8 cellular contexts compared by ENCODE assay signal in the genomic region with DNA sequence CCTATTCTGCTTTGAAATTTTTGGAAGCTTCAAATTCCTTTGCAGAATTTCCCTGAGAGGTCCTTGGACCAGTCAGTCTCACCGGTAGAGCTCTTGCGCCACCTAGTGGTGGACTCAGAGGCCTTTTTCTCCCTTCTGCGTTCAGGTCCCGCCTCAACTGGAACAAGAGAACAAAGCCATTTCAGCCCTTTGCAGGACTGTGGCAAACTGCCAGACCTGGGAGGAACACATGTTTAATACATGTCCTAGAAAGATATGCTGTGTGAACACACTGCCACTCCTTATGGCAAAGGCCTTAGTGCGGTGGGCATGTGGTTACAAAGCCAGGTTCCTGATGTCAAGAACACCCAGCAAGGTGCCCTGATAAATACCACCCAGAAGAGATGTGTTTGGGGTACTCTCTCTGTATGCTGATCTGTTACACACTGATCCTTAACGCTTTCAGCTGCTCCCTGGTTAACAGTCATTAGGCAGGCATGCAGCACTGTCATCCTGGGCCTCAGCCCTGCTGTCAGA.
A peak's percentile ranks its signal among the peaks of the same experiment; 100 is the strongest.
DNase-seq lines count a peak whose midpoint lies in the region; ATAC-seq and TF ChIP-seq lines count a peak whose summit lies in the region.

No MANE protein-coding gene starts in this region.

- CTCF ChIA-PET in activated CD4-positive, alpha-beta memory T cell treated with anti-CD3 and anti-CD28 coated beads, Interleukin-2, amount 10 ng/mL, durations not matched to agents 7 days and 5 days (lab: Charles Lee) = interaction anchor here (0.6 to 2.2 kb wide), 23 partner anchors 9 to 866 kb away, joined by 3 to 17 read pairs (median 3); partner anchors contain the start of gene PRKACB

- H3K36me3 ChIP-seq in effector memory CD4-positive, alpha-beta T cell (ENCODE audit: control insufficient read depth, insufficient read depth, low read length) = no peaks in the 10 kb centered on the region

- H3K36me3 Mint-ChIP-seq in activated CD4-positive, alpha-beta memory T cell treated with anti-CD3 and anti-CD28 coated beads, Interleukin-2, amount 10 ng/mL, durations not matched to agents 7 days and 5 days (ENCODE audit: low read depth) = no peaks in the 10 kb centered on the region
- no peaks in the 10 kb centered on the region for H3K36me3 Mint-ChIP-seq in mesothelial cell of epicardium

- ATAC-seq in GM19023 (IDR thresholded peaks at IDR 0.05; ENCODE audit: unreplicated experiment) (peak; percentile 86), HG03439 (IDR thresholded peaks at IDR 0.05; ENCODE audit: unreplicated experiment) (peak; percentile 70)

- no peak overlapping the region for H3K27ac Mint-ChIP-seq in activated CD4-positive, alpha-beta memory T cell treated with anti-CD3 and anti-CD28 coated beads, Interleukin-2, amount 10 ng/mL, durations not matched to agents 7 days and 5 days
- H3K27ac Mint-ChIP-seq in mesothelial cell of epicardium = no peak overlapping the region

- no peaks in the 10 kb centered on the region for H3K27me3 ChIP-seq in effector memory CD4-positive, alpha-beta T cell (replicated peaks; ENCODE audit: control insufficient read depth, insufficient read depth, low read length, poor library complexity, severe bottlenecking)

- peaks cover 22% of the 10 kb centered on the region for H3K27me3 Mint-ChIP-seq in activated CD4-positive, alpha-beta memory T cell treated with anti-CD3 and anti-CD28 coated beads, Interleukin-2, amount 10 ng/mL, durations not matched to agents 7 days and 5 days
- peaks cover 8% of the 10 kb centered on the region for H3K27me3 Mint-ChIP-seq in mesothelial cell of epicardium (ENCODE audit: low read depth)

- no peaks in the 10 kb centered on the region for H3K9me3 Mint-ChIP-seq in activated CD4-positive, alpha-beta memory T cell treated with anti-CD3 and anti-CD28 coated beads, Interleukin-2, amount 10 ng/mL, durations not matched to agents 7 days and 5 days
- H3K9me3 Mint-ChIP-seq in mesothelial cell of epicardium = no peaks in the 10 kb centered on the region

- H3K4me3 ChIP-seq in effector memory CD4-positive, alpha-beta T cell (ENCODE audit: insufficient read depth, low read depth, low read length, poor library complexity, severe bottlenecking) = no peak overlapping the region

- no peak overlapping the region for H3K4me3 Mint-ChIP-seq in activated CD4-positive, alpha-beta memory T cell treated with anti-CD3 and anti-CD28 coated beads, Interleukin-2, amount 10 ng/mL, durations not matched to agents 7 days and 5 days
- H3K4me3 Mint-ChIP-seq in mesothelial cell of epicardium = no peak overlapping the region

- peak; percentile 82 for TF ChIP-seq CTCF in mesothelial cell of epicardium (IDR thresholded peaks at IDR 0.05; ENCODE audit: unreplicated experiment)

- H3K4me1 Mint-ChIP-seq in activated CD4-positive, alpha-beta memory T cell treated with anti-CD3 and anti-CD28 coated beads, Interleukin-2, amount 10 ng/mL, durations not matched to agents 7 days and 5 days = no peaks in the 10 kb centered on the region
- peaks cover 31% of the 10 kb centered on the region for H3K4me1 Mint-ChIP-seq in mesothelial cell of epicardium

- POLR2A ChIA-PET in activated CD4-positive, alpha-beta memory T cell treated with anti-CD3 and anti-CD28 coated beads, Interleukin-2, amount 10 ng/mL, durations not matched to agents 7 days and 5 days (lab: Charles Lee) = interaction anchor here (1.0 kb wide), 1 partner anchor 330 kb away, joined by 3 read pairs; no protein-coding TSS in a partner anchor

- no peaks in the 10 kb centered on the region for H3K9me3 ChIP-seq in effector memory CD4-positive, alpha-beta T cell (ENCODE audit: control insufficient read depth, low read length)

- no peaks in the 10 kb centered on the region for H3K4me1 ChIP-seq in effector memory CD4-positive, alpha-beta T cell (ENCODE audit: control insufficient read depth, insufficient read depth, low read length, poor library complexity, severe bottlenecking)

- H3K27ac ChIP-seq in effector memory CD4-positive, alpha-beta T cell (ENCODE audit: insufficient read depth, low read length, poor library complexity, severe bottlenecking) = no peak overlapping the region

- DNase-seq in AML-193 (lab: John Stamatoyannopoulos, UW) (peak; percentile 39 to 59), NCI-H82 (lab: John Stamatoyannopoulos, UW) (peak; percentile 91), mesothelial cell of epicardium (ENCODE audit: low spot score in 2 of 2, unreplicated experiment in 2 of 2) (peak; percentile 61 to 84)
- DNase-seq in activated CD4-positive, alpha-beta memory T cell treated with anti-CD3 and anti-CD28 coated beads, Interleukin-2, amount 10 ng/mL, durations not matched to agents 7 days and 5 days = peak; percentile 75
- DNase-seq in effector memory CD4-positive, alpha-beta T cell = peak; percentile 30 to 60 (median 36)
- peak; percentile 58 for DNase-seq in stimulated activated CD8-positive, alpha-beta memory T cell treated with anti-CD3 and anti-CD28 coated beads, Interleukin-4, amount 100 ng/mL, for 24 hours (ENCODE audit: low read depth)

Comparison
In these comparisons a context has a peak if more than half of its experiments do, and no peak if none do; other contexts are left out.
1. DNase-seq: peak in every context shown above with its lines; median percentile 91 in NCI-H82; 75 in activated CD4-positive, alpha-beta memory T cell treated with anti-CD3 and anti-CD28 coated beads, Interleukin-2, amount 10 ng/mL, durations not matched to agents 7 days and 5 days; 72 in mesothelial cell of epicardium; 58 in stimulated activated CD8-positive, alpha-beta memory T cell treated with anti-CD3 and anti-CD28 coated beads, Interleukin-4, amount 100 ng/mL, for 24 hours; 49 in AML-193; 36 in effector memory CD4-positive, alpha-beta T cell.